8 cellular contexts compared by ENCODE assay signal in genomic region chr1:181134543-181135461, GRCh38.
DNase-seq lines count a peak whose midpoint lies in the region; ATAC-seq and TF ChIP-seq lines count a peak whose summit lies in the region.

No MANE protein-coding gene starts in this region.

- H3K27ac ChIP-seq in coronary artery: peak overlapping the region; percentile 22 to 68
- peak overlapping the region; percentile 89 for H3K27ac ChIP-seq in muscle layer of colon (ENCODE audit: low read depth, low read length)

- no peak overlapping the region for H3K4me3 ChIP-seq in coronary artery
- no peak overlapping the region for H3K4me3 ChIP-seq in muscle layer of colon (ENCODE audit: low read depth in 1 of 2, low read length in 2 of 2)

- H3K36me3 ChIP-seq in muscle layer of colon (ENCODE audit: insufficient read depth, low read length): no peaks in the 10 kb centered on the region

- H3K9me3 ChIP-seq in muscle layer of colon (ENCODE audit: low read length): no peaks in the 10 kb centered on the region

- H3K27me3 ChIP-seq in muscle layer of colon (ENCODE audit: control insufficient read depth in 1 of 2, insufficient read depth in 2 of 2, low read length in 2 of 2): no peaks in the 10 kb centered on the region

- TF ChIP-seq CTCF in coronary artery (IDR thresholded peaks at IDR 0.05): no peak

- peaks cover 19% of the 10 kb centered on the region for H3K4me1 ChIP-seq in muscle layer of colon (ENCODE audit: insufficient read depth, low read length)

- DNase-seq in DMS79 treated with DMSO at 0.1 percent for 48 hours (lab: John Stamatoyannopoulos, UW) (peak; percentile 64), SHP77 treated with DMSO at 0.1 percent for 48 hours (lab: John Stamatoyannopoulos, UW) (peak; percentile 5), coronary artery (ENCODE audit: low spot score) (no peak), NCI-H82 treated with DMSO at 0.1 percent for 48 hours (lab: John Stamatoyannopoulos, UW; ENCODE audit: unreplicated experiment) (no peak), activated gamma-delta T cell treated with Interleukin-2 at 50 U/mL for 16 hours (no peak)

- ATAC-seq in GM19328 (IDR thresholded peaks at IDR 0.05; ENCODE audit: unreplicated experiment): peak; percentile 32
- peak; percentile 23 for ATAC-seq in HG03558 (IDR thresholded peaks at IDR 0.05; ENCODE audit: extremely low read depth, unreplicated experiment)

- no peak overlapping the region for H3K9ac ChIP-seq in muscle layer of colon (ENCODE audit: low read length)

Comparison
In these comparisons a context has a peak if more than half of its experiments do, and no peak if none do; other contexts are left out.
1. DNase-seq: peak in DMS79 treated with DMSO at 0.1 percent for 48 hours (single experiment) and SHP77 treated with DMSO at 0.1 percent for 48 hours (single experiment); none in coronary artery (single experiment), NCI-H82 treated with DMSO at 0.1 percent for 48 hours (single experiment) and activated gamma-delta T cell treated with Interleukin-2 at 50 U/mL for 16 hours (single experiment).